Comparison of ENCODE assay signal across 8 cellular contexts in genomic region chr10:3484306-3485187, GRCh38.
DNase-seq lines count a peak whose midpoint lies in the region; ATAC-seq and TF ChIP-seq lines count a peak whose summit lies in the region.

No MANE protein-coding gene starts in this region.

- H3K36me3 ChIP-seq in colonic mucosa, result no peaks in the 10 kb centered on the region

- intact Hi-C loops in right cardiac atrium (cut with DNase I), result no loop called here
- intact Hi-C loops in colonic mucosa (cut with DNase I), result no loop called here

- H3K4me1 ChIP-seq in right cardiac atrium (ENCODE audit: control insufficient read depth, insufficient read depth, low read length), result no peaks in the 10 kb centered on the region
- H3K4me1 ChIP-seq in colonic mucosa, result no peaks in the 10 kb centered on the region

- H3K4me3 ChIP-seq in right cardiac atrium (ENCODE audit: low read length), result no peak overlapping the region
- H3K4me3 ChIP-seq in colonic mucosa, result no peak overlapping the region

- H3K27me3 ChIP-seq in right cardiac atrium (ENCODE audit: control insufficient read depth, insufficient read depth) (no peaks in the 10 kb centered on the region), colonic mucosa (no peaks in the 10 kb centered on the region)

- DNase-seq in NCI-H146 (lab: John Stamatoyannopoulos, UW) (peak; percentile 66), right cardiac atrium (peak in 1 of 3 donors; percentile 55), colonic mucosa (no peak)
- DNase-seq in stimulated activated CD4-positive, alpha-beta T cell treated with anti-CD3 and anti-CD28 coated beads, Interleukin-2, amount 100 ng/mL, for 48 hours, result no peak
- no peak for DNase-seq in stimulated activated CD4-positive, alpha-beta T cell treated with anti-CD3 and anti-CD28 coated beads, Interleukin-12 subunit alpha, Interleukin-12 subunit beta, amount 100 ng/mL, for 4 hours
- no peak for DNase-seq in stimulated activated CD4-positive, alpha-beta T cell treated with anti-CD3 and anti-CD28 coated beads, Interleukin-15, amount 100 ng/mL, for 24 hours

- peak overlapping the region; percentile 25 for H3K27ac ChIP-seq in right cardiac atrium (ENCODE audit: low read length)
- no peak overlapping the region for H3K27ac ChIP-seq in colonic mucosa

- WGBS in right cardiac atrium, result 49% methylated on average over 22 of the region's 22 CpGs

- TF ChIP-seq CTCF in colonic mucosa (IDR thresholded peaks at IDR 0.05), result no peak

- H3K9me3 ChIP-seq in right cardiac atrium (ENCODE audit: control insufficient read depth, low read length) (no peaks in the 10 kb centered on the region), colonic mucosa (no peaks in the 10 kb centered on the region)

- ATAC-seq in GM18498 (IDR thresholded peaks at IDR 0.05; ENCODE audit: unreplicated experiment) (peak; percentile 91), GM21786 (IDR thresholded peaks at IDR 0.05; ENCODE audit: unreplicated experiment) (peak; percentile 64), right cardiac atrium (peak; percentile 40 to 54)

- H3K9ac ChIP-seq in colonic mucosa (ENCODE audit: low read depth in 2 of 2, low read length in 2 of 2), result no peak overlapping the region
